ENCODE assay signal across 8 cellular contexts in genomic region chr5:159773062-159773924, GRCh38.
DNase-seq lines count a peak whose midpoint lies in the region; ATAC-seq, FAIRE-seq and TF ChIP-seq lines count a peak whose summit lies in the region.

No MANE protein-coding gene starts in this region.

- peaks cover 0 to 4% (median 0%) of the 10 kb centered on the region in 7 donors for H3K9me3 Mint-ChIP-seq in CD14-positive monocyte

- peaks cover 0 to 12% (median 9%) of the 10 kb centered on the region in 5 donors for H3K4me1 ChIP-seq in subcutaneous abdominal adipose tissue (ENCODE audit: control insufficient read depth in 5 of 5, insufficient read depth in 5 of 5, low read length in 5 of 5)

- peaks cover 38 to 51% (median 48%) of the 10 kb centered on the region in 3 donors for H3K27me3 Mint-ChIP-seq in CD14-positive monocyte (ENCODE audit: low read depth in 3 of 3)

- H3K9me3 ChIP-seq in subcutaneous abdominal adipose tissue (ENCODE audit: control insufficient read depth in 5 of 5, low read length in 5 of 5): no peaks in the 10 kb centered on the region

- peaks cover 0 to 2% of the 10 kb centered on the region in 2 donors for H3K36me3 Mint-ChIP-seq in CD14-positive monocyte

- H3K9ac ChIP-seq in subcutaneous abdominal adipose tissue (ENCODE audit: low read length in 5 of 5): peak overlapping the region in 1 of 5 donors; percentile 59

- no peak overlapping the region for H3K27ac ChIP-seq in subcutaneous abdominal adipose tissue (ENCODE audit: low read depth, low read length)

- H3K4me3 ChIP-seq in subcutaneous abdominal adipose tissue (ENCODE audit: low read depth in 1 of 5, low read length in 5 of 5): peak overlapping the region; percentile 40 to 64 (median 59)

- DNase-seq in CD14-positive monocyte (ENCODE audit: low spot score): peak; percentile 76
- peak; percentile 18 for DNase-seq in GM19240 (ENCODE audit: insufficient read length, low spot score)
- peak; percentile 81 for DNase-seq in RKO (ENCODE audit: low spot score)
- DNase-seq in activated naive CD4-positive, alpha-beta T cell treated with Interleukin-2 at 50 U/mL for 16 hours: peak; percentile 87
- peak; percentile 54 to 81 for DNase-seq in frontal cortex (ENCODE audit: low spot score in 2 of 2)
- DNase-seq in non-pigmented ciliary epithelial cell (ENCODE audit: low read depth): peak; percentile 45

- no peak for TF ChIP-seq CTCF in CD14-positive monocyte (IDR thresholded peaks at IDR 0.05)

- peak; percentile 93 for ATAC-seq in HG03432 (IDR thresholded peaks at IDR 0.05; ENCODE audit: unreplicated experiment)

- peaks cover 0 to 3% (median 0%) of the 10 kb centered on the region in 5 donors for H3K27me3 ChIP-seq in subcutaneous abdominal adipose tissue (ENCODE audit: control insufficient read depth in 5 of 5, insufficient read depth in 4 of 5, low read length in 5 of 5)

- intact Hi-C loops in CD14-positive monocyte (cut with micrococcal nuclease): no loop called here

- peak overlapping the region; percentile 62 to 84 for H3K4me3 Mint-ChIP-seq in CD14-positive monocyte

- H3K27ac Mint-ChIP-seq in CD14-positive monocyte: peak overlapping the region in 4 of 7 donors; percentile 28 to 68 (median 57)

- H3K4me1 Mint-ChIP-seq in CD14-positive monocyte: peaks cover 11% of the 10 kb centered on the region

- no peak for FAIRE-seq in frontal cortex (lab: Jason Lieb, UNC)

- no peaks in the 10 kb centered on the region for H3K36me3 ChIP-seq in subcutaneous abdominal adipose tissue (ENCODE audit: control insufficient read depth in 5 of 5, insufficient read depth in 5 of 5, low read length in 5 of 5)

Comparison
In these comparisons a context has a peak if more than half of its experiments do, and no peak if none do; other contexts are left out.
1. DNase-seq: peak in every context shown above with its lines; median percentile 87 in activated naive CD4-positive, alpha-beta T cell treated with Interleukin-2 at 50 U/mL for 16 hours; 81 in RKO; 76 in CD14-positive monocyte; 68 in frontal cortex; 45 in non-pigmented ciliary epithelial cell; 18 in GM19240.